1 cellular context compared by ENCODE assay signal in the genomic region with DNA sequence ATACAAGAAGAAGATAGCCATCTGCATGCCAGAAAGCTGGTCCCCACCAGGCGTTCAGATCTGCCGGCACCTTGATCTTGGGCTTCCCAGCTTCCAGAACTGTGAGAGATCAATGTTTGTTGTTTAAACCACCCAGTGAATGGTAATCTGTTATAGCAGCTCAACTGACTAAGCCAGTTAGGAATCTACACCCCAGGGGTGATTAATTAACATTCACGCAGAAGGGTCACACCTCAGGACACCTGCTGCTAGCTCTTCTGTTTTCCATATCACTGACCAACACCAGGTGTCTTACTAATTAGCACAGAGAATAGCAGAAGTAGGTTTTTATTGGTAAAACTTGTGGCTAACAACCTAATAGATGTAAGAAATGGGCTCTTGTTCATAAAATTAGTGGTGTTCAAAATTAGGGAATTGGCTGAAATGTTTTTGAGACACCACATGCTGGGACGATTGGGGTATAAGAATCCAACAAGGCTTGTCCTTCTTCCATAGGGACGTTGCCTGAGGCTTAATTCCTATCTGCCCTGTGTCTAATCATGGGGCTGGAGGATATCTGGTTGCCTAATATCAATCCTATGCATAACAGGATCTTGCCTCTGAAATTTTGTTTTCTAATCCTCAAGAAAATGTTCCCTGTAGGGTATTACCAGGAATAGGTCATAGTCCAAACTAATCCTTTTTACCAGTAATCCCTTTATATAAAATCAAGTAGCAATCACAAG.
A peak's percentile ranks its signal among the peaks of the same experiment; 100 is the strongest.
TF ChIP-seq lines count a peak whose summit lies in the region.

No MANE protein-coding gene starts in this region.

TF ChIP-seq in GM12878, 131 proteins besides CTCF, POLR2A, EP300 and RAD21 (continued from another document):
- TF ChIP-seq E2F8 (IDR thresholded peaks at IDR 0.05; ENCODE audit: low read depth, partially characterized antibody) (no peak), DPF2 (IDR thresholded peaks at IDR 0.05) (peak; percentile 84), BMI1 (IDR thresholded peaks at IDR 0.05; ENCODE audit: borderline replicate concordance) (peak; percentile 57; the same call in 1 of the 2 replicates), PBX3 (IDR thresholded peaks at IDR 0.05; ENCODE audit: insufficient replicate concordance, low read depth, low read length) (peak; percentile 51), MTA2 (IDR thresholded peaks at IDR 0.05; ENCODE audit: low read depth) (peak; percentile 98), USF2 (IDR thresholded peaks at IDR 0.05; ENCODE audit: borderline replicate concordance, low read depth, low read length) (no peak), ATF7 (IDR thresholded peaks at IDR 0.05; ENCODE audit: low read depth) (peak; percentile 44; the same call in 1 of the 2 replicates), TCF12 (IDR thresholded peaks at IDR 0.05; ENCODE audit: low read depth, low read length) (peak; percentile 89), POLR2AphosphoS2 (IDR thresholded peaks at IDR 0.05; ENCODE audit: low read depth, low read length) (no peak), IKZF1 (conservative IDR thresholded peaks at IDR 0.05) (peak; percentile 79), GATAD2B (conservative IDR thresholded peaks at IDR 0.05; ENCODE audit: low read depth) (0 out of 2 replicates have a peak, but pooled peaks have one; percentile 33), HDAC6 (IDR thresholded peaks at IDR 0.05; ENCODE audit: unreplicated experiment) (no peak), NR2F1 (conservative IDR thresholded peaks at IDR 0.05) (peak; percentile 80), RUNX3 (IDR thresholded peaks at IDR 0.05; ENCODE audit: low read length) (peak; percentile 10; the same call in 1 of the 2 replicates), BHLHE40 (IDR thresholded peaks at IDR 0.05; ENCODE audit: borderline replicate concordance in 1 of 2, low read depth in 2 of 2, low read length in 1 of 2) (0 out of 4 replicates have a peak, but pooled peaks of 1 of the 2 experiments have one; percentile 37), SREBF1 (IDR thresholded peaks at IDR 0.05; ENCODE audit: low read length) (no peak), TAF1 (IDR thresholded peaks at IDR 0.05; ENCODE audit: borderline replicate concordance, low read depth, low read length) (no peak), BCL11A (IDR thresholded peaks at IDR 0.05; ENCODE audit: low read depth, low read length) (peak; percentile 76; the same call in 1 of the 2 replicates), IKZF2 (IDR thresholded peaks at IDR 0.05) (peak; percentile 72 to 78)
- TF ChIP-seq, protein P1, sequence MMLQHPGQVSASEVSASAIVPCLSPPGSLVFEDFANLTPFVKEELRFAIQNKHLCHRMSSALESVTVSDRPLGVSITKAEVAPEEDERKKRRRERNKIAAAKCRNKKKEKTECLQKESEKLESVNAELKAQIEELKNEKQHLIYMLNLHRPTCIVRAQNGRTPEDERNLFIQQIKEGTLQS (IDR thresholded peaks at IDR 0.05; ENCODE audit: borderline replicate concordance, extremely low read depth, low read depth, low read length): no peak
- TF ChIP-seq, protein P2, sequence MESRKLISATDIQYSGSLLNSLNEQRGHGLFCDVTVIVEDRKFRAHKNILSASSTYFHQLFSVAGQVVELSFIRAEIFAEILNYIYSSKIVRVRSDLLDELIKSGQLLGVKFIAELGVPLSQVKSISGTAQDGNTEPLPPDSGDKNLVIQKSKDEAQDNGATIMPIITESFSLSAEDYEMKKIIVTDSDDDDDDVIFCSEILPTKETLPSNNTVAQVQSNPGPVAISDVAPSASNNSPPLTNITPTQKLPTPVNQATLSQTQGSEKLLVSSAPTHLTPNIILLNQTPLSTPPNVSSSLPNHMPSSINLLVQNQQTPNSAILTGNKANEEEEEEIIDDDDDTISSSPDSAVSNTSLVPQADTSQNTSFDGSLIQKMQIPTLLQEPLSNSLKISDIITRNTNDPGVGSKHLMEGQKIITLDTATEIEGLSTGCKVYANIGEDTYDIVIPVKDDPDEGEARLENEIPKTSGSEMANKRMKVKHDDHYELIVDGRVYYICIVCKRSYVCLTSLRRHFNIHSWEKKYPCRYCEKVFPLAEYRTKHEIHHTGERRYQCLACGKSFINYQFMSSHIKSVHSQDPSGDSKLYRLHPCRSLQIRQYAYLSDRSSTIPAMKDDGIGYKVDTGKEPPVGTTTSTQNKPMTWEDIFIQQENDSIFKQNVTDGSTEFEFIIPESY (IDR thresholded peaks at IDR 0.05): no peak
TF ChIP-seq in GM12878: peak in this region for 14.
